30 cellular contexts compared by ENCODE assay signal in genomic region chr3:13198480-13198879, GRCh38.
"Had no signal": no experiment of that assay in that cellular context is flagged by ENCODE, and none has a peak within 500 bp of the region (broad histone marks: within the 10 kb centered on the region; RNA-seq: fewer than 3 reads in every experiment).

No MANE protein-coding gene starts in this region.

- H3K4me3 ChIP-seq: K562, SJCRH30, SK-N-MC had no signal

- H3K9me3 ChIP-seq: SJCRH30 had no signal

- H3K27ac ChIP-seq: SJCRH30, SK-N-MC had no signal

- H3K36me3 ChIP-seq: SJCRH30 had no signal

- ATAC-seq: activated CD8-positive, alpha-beta memory T cell treated with anti-CD3 and anti-CD28 coated beads, Interleukin-2, amount 10 ng/mL, durations not matched to agents 7 days and 5 days; activated naive CD8-positive, alpha-beta T cell treated with anti-CD3 and anti-CD28 coated beads, Interleukin-2, amount 50 U/mL, for 24 hours; K562; Panc1; WTC11 had no signal

- DNase-seq: activated CD4-positive, alpha-beta memory T cell treated with anti-CD3 and anti-CD28 coated beads, Interleukin-2, amount 10 ng/mL, durations not matched to agents 7 days and 5 days; activated CD4-positive, alpha-beta T cell treated with anti-CD3 and anti-CD28 coated beads for 48 hours; activated CD4-positive, CD25-positive, alpha-beta regulatory T cell treated with anti-CD3 and anti-CD28 coated beads, Interleukin-2, amount 50 U/mL, for 72 hours; activated CD8-positive, alpha-beta memory T cell treated with anti-CD3 and anti-CD28 coated beads for 24 hours; activated CD8-positive, alpha-beta memory T cell treated with anti-CD3 and anti-CD28 coated beads, Interleukin-2, amount 10 ng/mL, durations not matched to agents 7 days and 5 days; activated CD8-positive, alpha-beta memory T cell treated with anti-CD3 and anti-CD28 coated beads, Interleukin-2, amount 50 U/mL, for 48 hours; activated gamma-delta T cell; activated naive CD4-positive, alpha-beta T cell treated with anti-CD3 and anti-CD28 coated beads for 36 hours; activated naive CD8-positive, alpha-beta T cell treated with anti-CD3 and anti-CD28 coated beads, Interleukin-2, amount 50 U/mL, for 24 hours; activated T-cell treated with anti-CD3 and anti-CD28 coated beads, Interleukin-2, amount 50 U/mL, for 24 hours; anterior cingulate cortex; caudate nucleus; cerebellar nuclear complex; NCI-H1092 treated with DMSO at 0.1 percent for 48 hours; NCI-H1417; NCI-H146; NCI-H187; NCI-H2029 treated with DMSO at 0.1 percent for 48 hours; NCI-H2107; NCI-H2171; NCI-H226; NCI-H446 treated with DMSO at 0.1 percent for 48 hours; NCI-H524; NCI-H69; SHP77; SJCRH30 had no signal
